ENCODE assay signal across 8 cellular contexts in genomic region chr2:164737612-164738081, GRCh38.
DNase-seq lines count a peak whose midpoint lies in the region; ATAC-seq and TF ChIP-seq lines count a peak whose summit lies in the region.

No MANE protein-coding gene starts in this region.

- TF ChIP-seq CTCF in DND-41 (IDR thresholded peaks at IDR 0.05; ENCODE audit: borderline replicate concordance, extremely low read depth, low read length, poor library complexity, severe bottlenecking) (peak; percentile 79), OCI-LY3 (IDR thresholded peaks at IDR 0.05; ENCODE audit: low read depth, low read length) (peak; percentile 88), chondrocyte (IDR thresholded peaks at IDR 0.05) (peak; percentile 97)

- H3K9ac ChIP-seq in DND-41 (ENCODE audit: low read depth, low read length) (no peak overlapping the region), OCI-LY3 (ENCODE audit: low read length) (peak overlapping the region; percentile 50)

- no peaks in the 10 kb centered on the region for H3K27me3 Mint-ChIP-seq in chondrocyte (ENCODE audit: low read depth)

- intact Hi-C loops in left colon (cut with DNase I, micrococcal nuclease): loop anchor here in 1 of 2 donors (2.0 kb wide), 1 partner anchor 179 kb away; no protein-coding TSS in a partner anchor

- peak overlapping the region; percentile 53; the same call in 1 of the 2 replicates for H2AFZ ChIP-seq in DND-41 (ENCODE audit: low read depth, low read length)
- no peak overlapping the region for H2AFZ ChIP-seq in OCI-LY3 (ENCODE audit: low read depth, low read length)

- H3K36me3 ChIP-seq in DND-41 (ENCODE audit: insufficient read depth, low read length) (no peaks in the 10 kb centered on the region), OCI-LY3 (replicated peaks; ENCODE audit: low read depth, low read length) (peaks cover 46% of the 10 kb centered on the region)

- no peaks in the 10 kb centered on the region for H3K9me3 ChIP-seq in DND-41 (ENCODE audit: insufficient read depth, low read length, severe bottlenecking)
- no peaks in the 10 kb centered on the region for H3K9me3 ChIP-seq in OCI-LY3 (ENCODE audit: insufficient read depth, low read length)

- H3K9me3 Mint-ChIP-seq in chondrocyte (ENCODE audit: low read depth): no peaks in the 10 kb centered on the region

- DNase-seq in DND-41 (peak; percentile 37), chondrocyte (ENCODE audit: low spot score) (no peak), left colon (peak; percentile 49 to 62), superior temporal gyrus (ENCODE audit: extremely low spot score) (peak; percentile 85), activated gamma-delta T cell (lab: John Stamatoyannopoulos, UW) (no peak)

- H3K79me2 ChIP-seq in DND-41 (ENCODE audit: insufficient read depth, low read length) (no peaks in the 10 kb centered on the region), OCI-LY3 (ENCODE audit: low read length) (peaks cover 90% of the 10 kb centered on the region)

- H3K27me3 ChIP-seq in DND-41 (ENCODE audit: insufficient read depth, low read length, poor library complexity): no peaks in the 10 kb centered on the region
- H3K27me3 ChIP-seq in OCI-LY3 (ENCODE audit: low read depth, low read length): no peaks in the 10 kb centered on the region

- H3K4me3 Mint-ChIP-seq in chondrocyte (ENCODE audit: unreplicated experiment): no peak overlapping the region

- H3K4me3 ChIP-seq in DND-41 (ENCODE audit: low read depth in 1 of 2, low read length in 2 of 2): no peak overlapping the region
- peak overlapping the region; percentile 27 for H3K4me3 ChIP-seq in OCI-LY3 (ENCODE audit: low read length)

- ATAC-seq in DND-41 (ENCODE audit: insufficient read depth, low read depth) (peak; percentile 87), GM21360 (IDR thresholded peaks at IDR 0.05; ENCODE audit: unreplicated experiment) (peak; percentile 81), left colon (peak; percentile 87)

- no peak overlapping the region for H3K27ac ChIP-seq in DND-41 (ENCODE audit: low read length)
- peak overlapping the region; percentile 83 for H3K27ac ChIP-seq in OCI-LY3 (ENCODE audit: low read length)

- TF ChIP-seq EP300 in Ishikawa (IDR thresholded peaks at IDR 0.05; ENCODE audit: borderline replicate concordance): no peak

- H3K4me1 Mint-ChIP-seq in chondrocyte (ENCODE audit: low read depth): peaks cover 65% of the 10 kb centered on the region

- H3K4me1 ChIP-seq in DND-41 (ENCODE audit: insufficient read depth, low read length) (peaks cover 15% of the 10 kb centered on the region), OCI-LY3 (ENCODE audit: low read length) (peaks cover 68% of the 10 kb centered on the region)

- H3K4me2 ChIP-seq in DND-41 (ENCODE audit: insufficient read depth, low read length) (peak overlapping the region; percentile 44), OCI-LY3 (ENCODE audit: low read length) (peak overlapping the region; percentile 71)

- peak; percentile 88 for TF ChIP-seq RAD21 in Ishikawa (IDR thresholded peaks at IDR 0.05; ENCODE audit: low read depth)

- H4K20me1 ChIP-seq in DND-41 (ENCODE audit: insufficient read depth, low read length) (no peaks in the 10 kb centered on the region), OCI-LY3 (ENCODE audit: insufficient read depth, low read length) (peaks cover 46% of the 10 kb centered on the region)

- H3K36me3 Mint-ChIP-seq in chondrocyte (ENCODE audit: low read depth): peaks cover 2% of the 10 kb centered on the region

- peak overlapping the region; percentile 54 for H3K27ac Mint-ChIP-seq in chondrocyte (ENCODE audit: unreplicated experiment)

TF ChIP-seq in Ishikawa, 13 proteins besides CTCF, POLR2A, EP300 and RAD21:
- TF ChIP-seq YY1 (IDR thresholded peaks at IDR 0.05; ENCODE audit: low read depth) (no peak), TAF1 (IDR thresholded peaks at IDR 0.05; ENCODE audit: low read depth) (no peak), EGR1 (IDR thresholded peaks at IDR 0.05) (no peak), ZBTB7A (IDR thresholded peaks at IDR 0.05; ENCODE audit: low read depth) (no peak), MAX (IDR thresholded peaks at IDR 0.05) (no peak), CREB1 (IDR thresholded peaks at IDR 0.05; ENCODE audit: low read depth) (no peak), USF1 (IDR thresholded peaks at IDR 0.05) (no peak), FOXM1 (IDR thresholded peaks at IDR 0.05; ENCODE audit: borderline replicate concordance, low read depth) (no peak), NFIC (IDR thresholded peaks at IDR 0.05) (no peak), CEBPB (IDR thresholded peaks at IDR 0.05) (no peak), TEAD4 (IDR thresholded peaks at IDR 0.05) (no peak), REST (IDR thresholded peaks at IDR 0.05; ENCODE audit: low read depth) (no peak), TCF12 (IDR thresholded peaks at IDR 0.05; ENCODE audit: low read depth) (no peak)

Comparison
In these comparisons a context has a peak if more than half of its experiments do, and no peak if none do; other contexts are left out.
1. DNase-seq: peak in DND-41 (single experiment), left colon (2 of 2) and superior temporal gyrus (single experiment); none in chondrocyte (single experiment) and activated gamma-delta T cell (single experiment).
2. Peak in every context shown above with its lines, with median percentiles within 50 percentile points of each other: ATAC-seq and CTCF ChIP-seq.